Comparison of ENCODE assay signal across 8 cellular contexts in genomic region chr1:10694633-10695627, GRCh38.
DNase-seq lines count a peak whose midpoint lies in the region; ATAC-seq and TF ChIP-seq lines count a peak whose summit lies in the region.

No MANE protein-coding gene starts in this region.

- DNase-seq in GM03348 (ENCODE audit: low spot score) = peak; percentile 97
- DNase-seq in NCI-H2107 treated with DMSO at 0.1 percent for 48 hours (lab: John Stamatoyannopoulos, UW; ENCODE audit: unreplicated experiment) = peak; percentile 46
- peak; percentile 83 for DNase-seq in MCF 10A (ENCODE audit: unreplicated experiment)
- DNase-seq in gastrocnemius medialis = peak; percentile 85 to 90

- H3K27ac ChIP-seq in VCaP (peak overlapping the region; percentile 98), iPS-18a (ENCODE audit: low read length) (no peak overlapping the region), gastrocnemius medialis (peak overlapping the region; percentile 82 to 90 (median 86))

- no peak overlapping the region for H3K27ac Mint-ChIP-seq in MCF 10A (ENCODE audit: low read depth, unreplicated experiment)

- H3K27me3 ChIP-seq in iPS-18a (ENCODE audit: control insufficient read depth, insufficient read depth, low read length) (peaks cover 26% of the 10 kb centered on the region), gastrocnemius medialis (no peaks in the 10 kb centered on the region)

- TF ChIP-seq CTCF in VCaP (conservative IDR thresholded peaks at IDR 0.05) (no peak), MCF 10A (IDR thresholded peaks at IDR 0.05; ENCODE audit: unreplicated experiment) (no peak), gastrocnemius medialis (IDR thresholded peaks at IDR 0.05 in 4 of 5, conservative IDR thresholded peaks at IDR 0.05 in 1 of 5) (no peak)

- H3K27me3 Mint-ChIP-seq in MCF 10A (ENCODE audit: insufficient read depth, unreplicated experiment) = no peaks in the 10 kb centered on the region

- POLR2A ChIA-PET in MCF 10A (lab: Yijun Ruan, JAX) = no interaction called here

- H3K36me3 ChIP-seq in iPS-18a (ENCODE audit: control insufficient read depth, low read depth, low read length) = no peaks in the 10 kb centered on the region
- H3K36me3 ChIP-seq in gastrocnemius medialis = no peaks in the 10 kb centered on the region

- no peak overlapping the region for H3K9ac ChIP-seq in iPS-18a (ENCODE audit: low read length)

- H3K4me3 Mint-ChIP-seq in MCF 10A (ENCODE audit: unreplicated experiment) = peak overlapping the region; percentile 71

- no TSS peak for BruUV-seq in MCF 10A (replicated peaks; lab: Mats Ljungman, UMichigan)

- intact Hi-C loops in MCF 10A (cut with micrococcal nuclease) = loop anchor here (1.0 to 5.0 kb wide), 4 partner anchors 98 to 247 kb away; no protein-coding TSS in a partner anchor
- intact Hi-C loops in gastrocnemius medialis (cut with DNase I; ENCODE audit: low total_unique reads) = loop anchor here (2.0 to 5.0 kb wide), 2 partner anchors 167 to 870 kb away; no protein-coding TSS in a partner anchor

- peak; percentile 11 to 36 for TF ChIP-seq POLR2A in gastrocnemius medialis (IDR thresholded peaks at IDR 0.05)

- H3K4me1 ChIP-seq in iPS-18a (ENCODE audit: control insufficient read depth, low read depth, low read length) = no peaks in the 10 kb centered on the region
- peaks cover 45 to 62% of the 10 kb centered on the region in 2 donors for H3K4me1 ChIP-seq in gastrocnemius medialis

- H3K36me3 Mint-ChIP-seq in MCF 10A (ENCODE audit: insufficient read depth, unreplicated experiment) = peaks cover 8% of the 10 kb centered on the region

- H3K4me3 ChIP-seq in iPS-18a (ENCODE audit: low read length) (peak overlapping the region; percentile 52), gastrocnemius medialis (peak overlapping the region; percentile 43 to 72 (median 54))

- ATAC-seq in HG02884 (IDR thresholded peaks at IDR 0.05; ENCODE audit: unreplicated experiment) = peak; percentile 41
- ATAC-seq in gastrocnemius medialis = peak; percentile 75 to 76
- no peak for ATAC-seq in HG03469 (IDR thresholded peaks at IDR 0.05; ENCODE audit: unreplicated experiment)

- in situ Hi-C loops in gastrocnemius medialis (cut with MboI; ENCODE audit: low sequenced_read_pairs in 4 of 4) = loop anchor here in 2 of 4 donors (25.0 kb wide), 1 partner anchor 92 kb away; the partner anchor contains the start of gene CASZ1 (in 2 of the 2)

- H3K9me3 Mint-ChIP-seq in MCF 10A (ENCODE audit: unreplicated experiment) = no peaks in the 10 kb centered on the region

- CTCF ChIA-PET in MCF 10A (lab: Yijun Ruan, JAX) = no interaction called here

- H3K9me3 ChIP-seq in iPS-18a (ENCODE audit: control insufficient read depth, low read depth, low read length) (no peaks in the 10 kb centered on the region), gastrocnemius medialis (no peaks in the 10 kb centered on the region)

- peaks cover 24% of the 10 kb centered on the region for H3K4me1 Mint-ChIP-seq in MCF 10A (ENCODE audit: insufficient read depth, unreplicated experiment)

Comparison
In these comparisons a context has a peak if more than half of its experiments do, and no peak if none do; other contexts are left out.
1. DNase-seq: peak in every context shown above with its lines; median percentile 97 in GM03348; 88 in gastrocnemius medialis; 83 in MCF 10A; 46 in NCI-H2107 treated with DMSO at 0.1 percent for 48 hours.